ENCODE assay signal across 9 cellular contexts in genomic region chr17:7328009-7328408, GRCh38. TPM values are rescaled to one million over a fixed set of nuclear protein-coding genes. Genes with fewer than 3 reads are reported as not detected.
DNase-seq lines count a peak whose midpoint lies in the region; ATAC-seq, FAIRE-seq and TF ChIP-seq lines count a peak whose summit lies in the region.
"Had no signal": no experiment of that assay in that cellular context is flagged by ENCODE, and none has a peak within 500 bp of the region (broad histone marks: within the 10 kb centered on the region; RNA-seq: fewer than 3 reads in every experiment).

No MANE protein-coding gene starts in this region.

- H3K27ac ChIP-seq in PC-3 (ENCODE audit: low read length) (no peak overlapping the region), endothelial cell of umbilical vein (ENCODE audit: insufficient read depth, low read depth, low read length) (no peak overlapping the region)

- FAIRE-seq in endothelial cell of umbilical vein (lab: Jason Lieb, UNC), result no peak

- H3K36me3 ChIP-seq in PC-3 (ENCODE audit: low read depth, low read length) (0 out of 2 replicates have a peak, but pooled peaks cover 11% of the 10 kb centered on the region), endothelial cell of umbilical vein (ENCODE audit: control insufficient read depth in 2 of 2, extremely low read depth in 1 of 2, insufficient read depth in 2 of 2, low read length in 2 of 2) (peaks cover 2 to 15% of the 10 kb centered on the region in 2 experiments)

- H3K4me1 ChIP-seq in PC-3 (ENCODE audit: insufficient read depth, low read length) (0 out of 2 replicates have a peak, but pooled peaks cover 6% of the 10 kb centered on the region), endothelial cell of umbilical vein (ENCODE audit: control insufficient read depth, extremely low read depth, insufficient read depth, low read length) (peaks cover 10% of the 10 kb centered on the region)

- POLR2A ChIA-PET in PC-3 (lab: Charles Lee; ENCODE audit: unreplicated experiment) (no interaction called here), endothelial cell of umbilical vein (lab: Charles Lee) (no interaction called here)

- H3K4me3 ChIP-seq in GM12865 (ENCODE audit: low read depth, low read length), result peak overlapping the region; percentile 74
- peak overlapping the region; percentile 96 for H3K4me3 ChIP-seq in PC-3 (ENCODE audit: low read length)
- no peak overlapping the region for H3K4me3 ChIP-seq in endothelial cell of umbilical vein (replicated peaks in 1 of 3; ENCODE audit: insufficient read depth in 1 of 3, low read depth in 1 of 3, low read length in 3 of 3)
- peak overlapping the region; percentile 92 for H3K4me3 ChIP-seq in retinal pigment epithelial cell (ENCODE audit: low read length)

- H3K9me1 ChIP-seq in endothelial cell of umbilical vein (replicated peaks; ENCODE audit: control insufficient read depth, extremely low read depth, insufficient read depth, low read length), result no peaks in the 10 kb centered on the region

- dilution Hi-C loops in endothelial cell of umbilical vein (cut with MboI; ENCODE audit: extremely low pct_ligation_motif_present, low sequenced_read_pairs), result no loop called here

- no peak for TF ChIP-seq CTCF in GM12865 (IDR thresholded peaks at IDR 0.05; ENCODE audit: insufficient read depth, low read depth, low read length, missing control alignments)
- no peak for TF ChIP-seq CTCF in PC-3 (conservative IDR thresholded peaks at IDR 0.05; ENCODE audit: low read depth, low read length)
- no peak for TF ChIP-seq CTCF in endothelial cell of umbilical vein (IDR thresholded peaks at IDR 0.05; ENCODE audit: extremely low read depth in 1 of 2, insufficient read depth in 1 of 2, low read depth in 1 of 2, low read length in 2 of 2)
- TF ChIP-seq CTCF in retinal pigment epithelial cell (conservative IDR thresholded peaks at IDR 0.05; ENCODE audit: low read depth, low read length), result no peak

- DNase-seq in GM12865 (ENCODE audit: low read depth) (no peak), PC-3 (no peak), endothelial cell of umbilical vein (ENCODE audit: low read depth, low spot score) (no peak), retinal pigment epithelial cell (ENCODE audit: low read depth) (no peak), AG20443 (ENCODE audit: low spot score) (no peak)
- no peak for DNase-seq in activated CD8-positive, alpha-beta memory T cell treated with anti-CD3 and anti-CD28 coated beads, Interleukin-2, amount 50 U/mL, for 4 hours
- DNase-seq: NCI-H510A had no signal

- peak overlapping the region; percentile 88 for H3K9ac ChIP-seq in PC-3 (ENCODE audit: low read length)
- H3K9ac ChIP-seq in endothelial cell of umbilical vein (replicated peaks; ENCODE audit: extremely low read depth, insufficient read depth, low read length), result peak overlapping the region; percentile 47

- CTCF ChIA-PET in PC-3 (lab: Charles Lee), result no interaction called here
- CTCF ChIA-PET in endothelial cell of umbilical vein (lab: Charles Lee), result interaction anchor here (0.7 kb wide), 1 partner anchor 282 kb away, joined by 5 read pairs; no protein-coding TSS in a partner anchor

- no peaks in the 10 kb centered on the region for H3F3A ChIP-seq in PC-3 (ENCODE audit: low read length, unreplicated experiment)

- peaks cover 16% of the 10 kb centered on the region for H3K79me2 ChIP-seq in PC-3 (ENCODE audit: low read length)
- H3K79me2 ChIP-seq in endothelial cell of umbilical vein (ENCODE audit: control insufficient read depth, insufficient read depth, low read length), result peaks cover 10% of the 10 kb centered on the region

- intact Hi-C loops in PC-3 (cut with micrococcal nuclease) (loop anchor here (2.0 kb wide), 1 partner anchor 19 kb away; no protein-coding TSS in a partner anchor), endothelial cell of umbilical vein (cut with micrococcal nuclease) (no loop called here)

- H3K9me3 ChIP-seq in PC-3 (ENCODE audit: low read length) (no peaks in the 10 kb centered on the region), endothelial cell of umbilical vein (replicated peaks; ENCODE audit: control insufficient read depth, insufficient read depth, low read length) (no peaks in the 10 kb centered on the region)
- H3K9me3 ChIP-seq: thoracic aorta had no signal

- H2AFZ ChIP-seq in PC-3 (ENCODE audit: low read length), result no peak overlapping the region
- H2AFZ ChIP-seq in endothelial cell of umbilical vein (ENCODE audit: low read depth, low read length), result no peak overlapping the region

- H3K9me2 ChIP-seq in PC-3 (replicated peaks; ENCODE audit: low read length), result no peaks in the 10 kb centered on the region

- no peak for TF ChIP-seq POLR2A in endothelial cell of umbilical vein (IDR thresholded peaks at IDR 0.05; ENCODE audit: low read depth, low read length)

- ATAC-seq in PC-3 (no peak), GM18870 (IDR thresholded peaks at IDR 0.05; ENCODE audit: unreplicated experiment) (no peak)

- H3K27me3 ChIP-seq in PC-3 (ENCODE audit: low read length) (no peaks in the 10 kb centered on the region), endothelial cell of umbilical vein (ENCODE audit: control insufficient read depth in 2 of 2, insufficient read depth in 2 of 2, low read length in 2 of 2) (peaks cover 0 to 2% of the 10 kb centered on the region in 2 experiments)

- BruUV-seq in PC-3 (replicated peaks; lab: Mats Ljungman, UMichigan), result no TSS peak
- BruUV-seq in endothelial cell of umbilical vein (replicated peaks; lab: Mats Ljungman, UMichigan), result no TSS peak

- peak overlapping the region; percentile 93 for H3K4me2 ChIP-seq in PC-3 (ENCODE audit: low read length)
- peak overlapping the region; percentile 83 for H3K4me2 ChIP-seq in endothelial cell of umbilical vein (ENCODE audit: insufficient read depth, low read length)

- H4K20me1 ChIP-seq in PC-3 (ENCODE audit: low read length) (no peaks in the 10 kb centered on the region), endothelial cell of umbilical vein (replicated peaks; ENCODE audit: control insufficient read depth, extremely low read depth, insufficient read depth, low read length) (no peaks in the 10 kb centered on the region)

TF ChIP-seq in endothelial cell of umbilical vein, 7 proteins besides CTCF, POLR2A, EP300 and RAD21 (continues in another document):
- no peak for TF ChIP-seq MAX (IDR thresholded peaks at IDR 0.05; ENCODE audit: insufficient read depth, insufficient read length)

RNA-seq across cellular contexts. Expression of gene NEURL4, which starts 1.1 kb away (rescaled TPM):
- total RNA-seq in PC-3 (2014; rRNA removed), result 21.4 and 27.7 TPM in 2 replicates
- 34.2 and 44.9 TPM in 2 replicates for total RNA-seq in endothelial cell of umbilical vein
- polyA plus RNA-seq in endothelial cell of umbilical vein, result 24.3 and 32.0 TPM in 2 replicates
- polyA plus RNA-seq in endothelial cell of umbilical vein (2011; cell fraction: cytosol; rRNA removed), result 9.2 and 12.5 TPM in 2 replicates
- polyA plus RNA-seq in endothelial cell of umbilical vein (2011; cell fraction: nucleus; rRNA removed), result 175 and 219 TPM in 2 replicates
- polyA plus RNA-seq in endothelial cell of umbilical vein (2012), result 23.3 and 25.8 TPM in 2 replicates
- polyA minus RNA-seq in endothelial cell of umbilical vein, result 28.0 and 30.5 TPM in 2 replicates
- 10.9 TPM for polyA minus RNA-seq in endothelial cell of umbilical vein (2011; cell fraction: cytosol; rRNA and poly(A)+ RNA removed)
- 43.2 and 45.0 TPM in 2 replicates for polyA minus RNA-seq in endothelial cell of umbilical vein (2011; cell fraction: nucleus; rRNA and poly(A)+ RNA removed)

RNA-seq across cellular contexts. Expression of gene ACAP1, which starts 8.3 kb away (rescaled TPM):
- total RNA-seq in PC-3 (2014; rRNA removed) (not detected in 2 replicates), endothelial cell of umbilical vein (not detected in 2 replicates)
- 0.46 TPM in 1 of 2 replicates, not detected in the other for polyA plus RNA-seq in endothelial cell of umbilical vein
- polyA plus RNA-seq in endothelial cell of umbilical vein (2011; cell fraction: cytosol; rRNA removed), result 0.37 TPM in 1 of 2 replicates, not detected in the other
- polyA plus RNA-seq in endothelial cell of umbilical vein (2011; cell fraction: nucleus; rRNA removed), result not detected in 2 replicates
- 1.4 and 1.9 TPM in 2 replicates for polyA plus RNA-seq in endothelial cell of umbilical vein (2012)
- polyA minus RNA-seq in endothelial cell of umbilical vein, result 0.27 TPM in 1 of 2 replicates, not detected in the other
- not detected for polyA minus RNA-seq in endothelial cell of umbilical vein (2011; cell fraction: cytosol; rRNA and poly(A)+ RNA removed)
- not detected in 2 replicates for polyA minus RNA-seq in endothelial cell of umbilical vein (2011; cell fraction: nucleus; rRNA and poly(A)+ RNA removed)

RNA-seq across cellular contexts. Expression of gene GPS2, which starts 12.8 kb away (rescaled TPM):
- total RNA-seq in PC-3 (2014; rRNA removed), result 30.8 and 45.8 TPM in 2 replicates
- 51.6 and 61.3 TPM in 2 replicates for total RNA-seq in endothelial cell of umbilical vein
- 132 and 169 TPM in 2 replicates for polyA plus RNA-seq in endothelial cell of umbilical vein
- polyA plus RNA-seq in endothelial cell of umbilical vein (2011; cell fraction: cytosol; rRNA removed), result 66.4 and 66.8 TPM in 2 replicates
- 147 and 155 TPM in 2 replicates for polyA plus RNA-seq in endothelial cell of umbilical vein (2011; cell fraction: nucleus; rRNA removed)
- 41.6 and 49.6 TPM in 2 replicates for polyA plus RNA-seq in endothelial cell of umbilical vein (2012)
- polyA minus RNA-seq in endothelial cell of umbilical vein, result 36.4 and 58.1 TPM in 2 replicates
- 35.6 TPM for polyA minus RNA-seq in endothelial cell of umbilical vein (2011; cell fraction: cytosol; rRNA and poly(A)+ RNA removed)
- 25.4 and 30.0 TPM in 2 replicates for polyA minus RNA-seq in endothelial cell of umbilical vein (2011; cell fraction: nucleus; rRNA and poly(A)+ RNA removed)

RNA-seq across cellular contexts. Expression of gene EIF5A, which starts 20.6 kb away (rescaled TPM):
- total RNA-seq in PC-3 (2014; rRNA removed) (1,140 and 1,203 TPM in 2 replicates), endothelial cell of umbilical vein (847 and 859 TPM in 2 replicates)
- polyA plus RNA-seq in endothelial cell of umbilical vein, result 650 and 689 TPM in 2 replicates
- 764 and 866 TPM in 2 replicates for polyA plus RNA-seq in endothelial cell of umbilical vein (2011; cell fraction: cytosol; rRNA removed)
- polyA plus RNA-seq in endothelial cell of umbilical vein (2011; cell fraction: nucleus; rRNA removed), result 384 and 464 TPM in 2 replicates
- 811 and 879 TPM in 2 replicates for polyA plus RNA-seq in endothelial cell of umbilical vein (2012)
- polyA minus RNA-seq in endothelial cell of umbilical vein, result 616 and 772 TPM in 2 replicates
- polyA minus RNA-seq in endothelial cell of umbilical vein (2011; cell fraction: cytosol; rRNA and poly(A)+ RNA removed), result 697 TPM
- polyA minus RNA-seq in endothelial cell of umbilical vein (2011; cell fraction: nucleus; rRNA and poly(A)+ RNA removed), result 124 and 157 TPM in 2 replicates

RNA-seq across cellular contexts. Expression of gene KCTD11, which starts 24.0 kb away (rescaled TPM):
- total RNA-seq in PC-3 (2014; rRNA removed), result 7.0 and 7.6 TPM in 2 replicates
- 3.5 and 3.8 TPM in 2 replicates for total RNA-seq in endothelial cell of umbilical vein
- polyA plus RNA-seq in endothelial cell of umbilical vein, result 6.5 and 6.7 TPM in 2 replicates
- 3.9 and 4.1 TPM in 2 replicates for polyA plus RNA-seq in endothelial cell of umbilical vein (2011; cell fraction: cytosol; rRNA removed)
- 2.4 TPM in 2 replicates for polyA plus RNA-seq in endothelial cell of umbilical vein (2011; cell fraction: nucleus; rRNA removed)
- 3.7 and 4.9 TPM in 2 replicates for polyA plus RNA-seq in endothelial cell of umbilical vein (2012)
- polyA minus RNA-seq in endothelial cell of umbilical vein, result 6.2 and 6.4 TPM in 2 replicates
- polyA minus RNA-seq in endothelial cell of umbilical vein (2011; cell fraction: cytosol; rRNA and poly(A)+ RNA removed), result 1.4 TPM
- 1.9 and 2.0 TPM in 2 replicates for polyA minus RNA-seq in endothelial cell of umbilical vein (2011; cell fraction: nucleus; rRNA and poly(A)+ RNA removed)

Comparison
In these comparisons a context has a peak if more than half of its experiments do, and no peak if none do; other contexts are left out.
1. H3K4me3 ChIP-seq: peak in GM12865 (single experiment), PC-3 (single experiment) and retinal pigment epithelial cell (single experiment); none in endothelial cell of umbilical vein (0 of 3).